In genomic region chr12:38961683-38962082, GRCh38 we compare ENCODE assay signal across 24 cellular contexts.
"Had no signal": no experiment of that assay in that cellular context is flagged by ENCODE, and none has a peak within 500 bp of the region (broad histone marks: within the 10 kb centered on the region; RNA-seq: fewer than 3 reads in every experiment).

No MANE protein-coding gene starts in this region.

- H3K27ac ChIP-seq: body of pancreas, epithelial cell of prostate had no signal

- DNase-seq: activated CD4-positive, alpha-beta memory T cell treated with anti-CD3 and anti-CD28 coated beads, Interleukin-2, amount 10 ng/mL, durations not matched to agents 7 days and 5 days; activated CD4-positive, alpha-beta T cell treated with anti-CD3 and anti-CD28 coated beads for 1 hour; activated CD4-positive, alpha-beta T cell treated with anti-CD3 and anti-CD28 coated beads for 4 hours; activated CD4-positive, alpha-beta T cell treated with anti-CD3 and anti-CD28 coated beads, Interleukin-2, amount 10 ng/mL, durations not matched to agents 7 days and 5 days; activated CD4-positive, alpha-beta T cell treated with anti-CD3 and anti-CD28 coated beads, Interleukin-2, amount 50 U/mL, for 4 hours; activated CD8-positive, alpha-beta memory T cell treated with anti-CD3 and anti-CD28 coated beads, Interleukin-2, amount 50 U/mL, for 48 hours; activated gamma-delta T cell; activated naive CD4-positive, alpha-beta T cell; activated naive CD4-positive, alpha-beta T cell treated with anti-CD3 and anti-CD28 coated beads, Interleukin-2, amount 50 U/mL, for 16 hours; activated T-cell treated with anti-CD3 and anti-CD28 coated beads for 4 hours; activated T-cell treated with anti-CD3 and anti-CD28 coated beads, Interleukin-2, amount 50 U/mL, for 24 hours; activated T-cell treated with anti-CD3 and anti-CD28 coated beads, Interleukin-2, amount 50 U/mL, for 72 hours; amygdala; aorta; body of pancreas; caudate nucleus; cortex of kidney; dermis blood vessel endothelial cell; effector CD4-positive, alpha-beta T cell; effector memory CD8-positive, alpha-beta T cell; foreskin fibroblast; head of caudate nucleus; T-helper 2 cell had no signal

- H3K4me3 ChIP-seq: body of pancreas had no signal

- H3K27me3 ChIP-seq: body of pancreas had no signal

- H3K9me3 ChIP-seq: body of pancreas had no signal

- ATAC-seq: activated T-cell treated with anti-CD3 and anti-CD28 coated beads, Interleukin-2, amount 50 U/mL, for 72 hours; body of pancreas; effector memory CD8-positive, alpha-beta T cell had no signal

- H3K4me1 ChIP-seq: body of pancreas had no signal
